ENCODE assay signal across 1 cellular context in the genomic region with DNA sequence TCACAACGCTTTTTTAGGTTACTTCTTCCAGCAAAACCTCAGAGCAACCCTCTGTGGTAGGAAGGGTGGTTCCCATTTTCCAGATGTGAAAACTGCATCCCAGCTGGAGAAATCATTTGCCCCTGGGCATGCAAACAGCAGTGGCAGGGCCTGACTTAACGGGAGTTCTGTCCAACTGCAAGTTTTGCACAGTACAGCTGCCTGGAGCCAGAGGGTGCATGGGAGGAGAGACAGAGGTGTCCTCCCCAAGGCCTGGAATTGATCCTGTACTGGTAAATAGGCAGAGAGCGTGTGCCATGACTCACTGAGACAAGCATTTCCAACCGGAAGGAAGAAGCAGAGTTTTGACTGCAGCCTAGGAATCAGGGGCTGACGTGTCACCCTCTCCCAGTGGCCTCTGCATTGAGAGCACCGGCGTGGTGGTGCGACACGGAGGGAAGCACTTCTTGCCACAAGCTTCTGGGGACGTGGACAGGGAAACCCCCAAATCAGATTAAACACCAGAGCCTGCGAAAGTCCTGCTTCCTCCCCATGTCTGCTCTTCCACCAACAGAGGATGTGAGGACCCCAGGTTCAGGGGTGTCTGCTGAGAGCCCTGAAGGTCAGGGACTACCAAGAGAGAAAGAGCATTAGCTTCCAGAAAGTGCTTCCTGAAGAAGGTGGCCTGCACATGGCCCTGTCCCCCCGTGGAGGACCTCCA.
TF ChIP-seq lines count a peak whose summit lies in the region.

No MANE protein-coding gene starts in this region.

TF ChIP-seq in HepG2, 621 proteins besides CTCF, POLR2A, EP300 and RAD21 (continued from another document and continues in another):
- TF ChIP-seq, protein P1, sequence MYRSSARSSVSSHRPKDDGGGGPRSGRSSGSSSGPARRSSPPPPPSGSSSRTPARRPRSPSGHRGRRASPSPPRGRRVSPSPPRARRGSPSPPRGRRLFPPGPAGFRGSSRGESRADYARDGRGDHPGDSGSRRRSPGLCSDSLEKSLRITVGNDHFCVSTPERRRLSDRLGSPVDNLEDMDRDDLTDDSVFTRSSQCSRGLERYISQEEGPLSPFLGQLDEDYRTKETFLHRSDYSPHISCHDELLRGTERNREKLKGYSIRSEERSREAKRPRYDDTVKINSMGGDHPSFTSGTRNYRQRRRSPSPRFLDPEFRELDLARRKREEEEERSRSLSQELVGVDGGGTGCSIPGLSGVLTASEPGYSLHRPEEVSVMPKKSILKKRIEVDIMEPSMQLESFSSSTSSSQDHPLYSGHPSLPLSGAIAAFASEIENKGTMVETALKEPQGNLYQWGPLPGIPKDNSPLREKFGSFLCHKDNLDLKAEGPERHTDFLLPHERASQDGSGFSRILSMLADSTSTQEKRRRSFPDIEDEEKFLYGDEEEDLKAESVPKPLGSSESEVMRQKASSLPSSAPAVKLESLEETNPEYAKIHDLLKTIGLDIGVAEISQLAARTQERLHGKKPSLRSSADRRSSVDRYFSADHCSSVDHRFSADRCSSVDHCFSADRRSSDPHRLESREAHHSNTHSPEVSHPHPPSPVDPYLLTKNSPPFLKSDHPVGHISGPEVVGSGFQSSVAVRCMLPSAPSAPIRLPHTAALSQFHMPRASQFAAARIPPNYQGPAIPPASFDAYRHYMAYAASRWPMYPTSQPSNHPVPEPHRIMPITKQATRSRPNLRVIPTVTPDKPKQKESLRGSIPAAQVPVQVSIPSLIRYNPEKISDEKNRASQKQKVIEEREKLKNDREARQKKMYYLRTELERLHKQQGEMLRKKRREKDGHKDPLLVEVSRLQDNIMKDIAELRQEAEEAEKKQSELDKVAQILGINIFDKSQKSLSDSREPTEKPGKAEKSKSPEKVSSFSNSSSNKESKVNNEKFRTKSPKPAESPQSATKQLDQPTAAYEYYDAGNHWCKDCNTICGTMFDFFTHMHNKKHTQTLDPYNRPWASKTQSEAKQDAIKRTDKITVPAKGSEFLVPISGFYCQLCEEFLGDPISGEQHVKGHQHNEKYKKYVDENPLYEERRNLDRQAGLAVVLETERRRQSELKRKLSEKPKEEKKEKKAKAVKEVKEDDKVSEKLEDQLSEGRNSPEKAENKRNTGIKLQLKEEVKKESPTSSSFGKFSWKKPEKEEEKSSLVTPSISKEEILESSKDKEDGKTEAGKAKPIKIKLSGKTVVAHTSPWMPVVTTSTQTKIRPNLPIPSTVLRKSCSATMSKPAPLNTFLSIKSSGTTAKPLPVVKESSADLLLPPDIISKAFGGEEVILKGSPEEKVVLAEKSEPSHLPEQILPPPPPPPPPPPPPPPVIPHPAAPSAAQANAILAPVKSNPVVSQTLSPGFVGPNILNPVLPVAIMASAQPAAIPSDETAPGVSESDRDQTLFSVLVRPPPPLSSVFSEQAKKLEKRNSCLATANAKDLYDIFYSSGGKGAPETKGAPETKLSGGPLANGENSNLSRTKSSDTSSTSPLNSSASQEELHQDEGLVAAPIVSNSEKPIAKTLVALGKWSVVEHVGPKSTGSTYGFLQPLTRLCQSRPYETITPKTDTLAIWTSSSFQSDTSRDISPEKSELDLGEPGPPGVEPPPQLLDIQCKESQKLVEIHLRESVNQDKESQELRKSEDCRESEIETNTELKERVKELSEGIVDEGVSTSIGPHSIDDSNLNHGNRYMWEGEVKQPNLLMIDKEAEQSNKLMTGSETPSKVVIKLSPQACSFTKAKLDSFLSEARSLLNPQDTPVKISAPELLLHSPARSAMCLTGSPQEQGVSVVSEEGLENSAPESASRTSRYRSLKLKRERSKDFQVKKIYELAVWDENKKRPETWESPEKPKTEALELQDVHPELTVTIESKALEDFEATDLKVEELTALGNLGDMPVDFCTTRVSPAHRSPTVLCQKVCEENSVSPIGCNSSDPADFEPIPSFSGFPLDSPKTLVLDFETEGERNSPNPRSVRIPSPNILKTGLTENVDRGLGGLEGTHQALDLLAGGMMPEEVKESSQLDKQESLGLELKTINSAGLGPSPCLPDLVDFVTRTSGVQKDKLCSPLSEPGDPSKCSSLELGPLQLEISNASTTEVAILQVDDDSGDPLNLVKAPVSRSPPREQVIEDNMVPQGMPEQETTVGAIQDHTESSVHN (CRISPR knock-in tag; IDR thresholded peaks at IDR 0.05), result no peak
- TF ChIP-seq, protein P2, sequence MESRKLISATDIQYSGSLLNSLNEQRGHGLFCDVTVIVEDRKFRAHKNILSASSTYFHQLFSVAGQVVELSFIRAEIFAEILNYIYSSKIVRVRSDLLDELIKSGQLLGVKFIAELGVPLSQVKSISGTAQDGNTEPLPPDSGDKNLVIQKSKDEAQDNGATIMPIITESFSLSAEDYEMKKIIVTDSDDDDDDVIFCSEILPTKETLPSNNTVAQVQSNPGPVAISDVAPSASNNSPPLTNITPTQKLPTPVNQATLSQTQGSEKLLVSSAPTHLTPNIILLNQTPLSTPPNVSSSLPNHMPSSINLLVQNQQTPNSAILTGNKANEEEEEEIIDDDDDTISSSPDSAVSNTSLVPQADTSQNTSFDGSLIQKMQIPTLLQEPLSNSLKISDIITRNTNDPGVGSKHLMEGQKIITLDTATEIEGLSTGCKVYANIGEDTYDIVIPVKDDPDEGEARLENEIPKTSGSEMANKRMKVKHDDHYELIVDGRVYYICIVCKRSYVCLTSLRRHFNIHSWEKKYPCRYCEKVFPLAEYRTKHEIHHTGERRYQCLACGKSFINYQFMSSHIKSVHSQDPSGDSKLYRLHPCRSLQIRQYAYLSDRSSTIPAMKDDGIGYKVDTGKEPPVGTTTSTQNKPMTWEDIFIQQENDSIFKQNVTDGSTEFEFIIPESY (CRISPR knock-in tag; IDR thresholded peaks at IDR 0.05), result no peak; the same call in 1 of the 2 replicates
- TF ChIP-seq SIN3A (IDR thresholded peaks at IDR 0.05; ENCODE audit: borderline replicate concordance, low read depth, low read length) (no peak), ZBTB1 (CRISPR knock-in tag; IDR thresholded peaks at IDR 0.05; ENCODE audit: borderline replicate concordance) (no peak), KAT8 (CRISPR knock-in tag; IDR thresholded peaks at IDR 0.05) (peak; percentile 55; the same call in 1 of the 2 replicates), PHF8 (CRISPR knock-in tag; IDR thresholded peaks at IDR 0.05) (no peak), GATAD1 (CRISPR knock-in tag; IDR thresholded peaks at IDR 0.05) (0 out of 2 replicates have a peak, but pooled peaks have one; percentile 38), ZNF816 (CRISPR knock-in tag; IDR thresholded peaks at IDR 0.05; ENCODE audit: borderline replicate concordance) (no peak), GABPB1 (CRISPR knock-in tag; IDR thresholded peaks at IDR 0.05) (peak; percentile 71), ZNF143 (CRISPR knock-in tag; IDR thresholded peaks at IDR 0.05) (0 out of 2 replicates have a peak, but pooled peaks have one; percentile 32), ZNF569 (CRISPR knock-in tag; IDR thresholded peaks at IDR 0.05; ENCODE audit: borderline replicate concordance) (no peak), ZNF501 (CRISPR knock-in tag; IDR thresholded peaks at IDR 0.05) (no peak), TEAD3 (CRISPR knock-in tag; optimal IDR thresholded peaks at IDR 0.05; ENCODE audit: borderline replicate concordance) (peak; percentile 80), RCOR2 (CRISPR knock-in tag; IDR thresholded peaks at IDR 0.05) (no peak), MEF2D (CRISPR knock-in tag; IDR thresholded peaks at IDR 0.05) (no peak), ZNF678 (CRISPR knock-in tag; IDR thresholded peaks at IDR 0.05) (no peak), ZFP36L2 (CRISPR knock-in tag; IDR thresholded peaks at IDR 0.05) (no peak), ZNF12 (CRISPR knock-in tag; IDR thresholded peaks at IDR 0.05) (peak; percentile 51; the same call in 1 of the 2 replicates), ZFAT (CRISPR knock-in tag; conservative IDR thresholded peaks at IDR 0.05) (no peak), ARID2 (CRISPR knock-in tag; IDR thresholded peaks at IDR 0.05; ENCODE audit: borderline replicate concordance) (no peak), NR2C2 (CRISPR knock-in tag; IDR thresholded peaks at IDR 0.05; ENCODE audit: borderline replicate concordance) (no peak), ZNF496 (CRISPR knock-in tag; IDR thresholded peaks at IDR 0.05; ENCODE audit: insufficient replicate concordance) (no peak), ZNF547 (CRISPR knock-in tag; IDR thresholded peaks at IDR 0.05) (no peak), JARID2 (CRISPR knock-in tag; IDR thresholded peaks at IDR 0.05; ENCODE audit: insufficient replicate concordance) (no peak), ZNF382 (CRISPR knock-in tag; IDR thresholded peaks at IDR 0.05; ENCODE audit: borderline replicate concordance) (no peak), GLI4 (CRISPR knock-in tag; IDR thresholded peaks at IDR 0.05; ENCODE audit: borderline replicate concordance) (no peak), NAIF1 (CRISPR knock-in tag; IDR thresholded peaks at IDR 0.05; ENCODE audit: borderline replicate concordance) (no peak), MYNN (CRISPR knock-in tag; IDR thresholded peaks at IDR 0.05; ENCODE audit: low read depth) (0 out of 2 replicates have a peak, but pooled peaks have one; percentile 32), ZBTB21 (CRISPR knock-in tag; IDR thresholded peaks at IDR 0.05) (peak; percentile 44; the same call in 1 of the 2 replicates), ZNF317 (CRISPR knock-in tag; IDR thresholded peaks at IDR 0.05) (0 out of 2 replicates have a peak, but pooled peaks have one; percentile 22), ZNF766 (CRISPR knock-in tag; IDR thresholded peaks at IDR 0.05; ENCODE audit: borderline replicate concordance) (no peak)
- TF ChIP-seq, protein P3, sequence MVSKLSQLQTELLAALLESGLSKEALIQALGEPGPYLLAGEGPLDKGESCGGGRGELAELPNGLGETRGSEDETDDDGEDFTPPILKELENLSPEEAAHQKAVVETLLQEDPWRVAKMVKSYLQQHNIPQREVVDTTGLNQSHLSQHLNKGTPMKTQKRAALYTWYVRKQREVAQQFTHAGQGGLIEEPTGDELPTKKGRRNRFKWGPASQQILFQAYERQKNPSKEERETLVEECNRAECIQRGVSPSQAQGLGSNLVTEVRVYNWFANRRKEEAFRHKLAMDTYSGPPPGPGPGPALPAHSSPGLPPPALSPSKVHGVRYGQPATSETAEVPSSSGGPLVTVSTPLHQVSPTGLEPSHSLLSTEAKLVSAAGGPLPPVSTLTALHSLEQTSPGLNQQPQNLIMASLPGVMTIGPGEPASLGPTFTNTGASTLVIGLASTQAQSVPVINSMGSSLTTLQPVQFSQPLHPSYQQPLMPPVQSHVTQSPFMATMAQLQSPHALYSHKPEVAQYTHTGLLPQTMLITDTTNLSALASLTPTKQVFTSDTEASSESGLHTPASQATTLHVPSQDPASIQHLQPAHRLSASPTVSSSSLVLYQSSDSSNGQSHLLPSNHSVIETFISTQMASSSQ (IDR thresholded peaks at IDR 0.05; ENCODE audit: low read depth), result no peak
- TF ChIP-seq, protein P3 (CRISPR knock-in tag; IDR thresholded peaks at IDR 0.05; ENCODE audit: borderline replicate concordance), result no peak
- TF ChIP-seq, protein P4, sequence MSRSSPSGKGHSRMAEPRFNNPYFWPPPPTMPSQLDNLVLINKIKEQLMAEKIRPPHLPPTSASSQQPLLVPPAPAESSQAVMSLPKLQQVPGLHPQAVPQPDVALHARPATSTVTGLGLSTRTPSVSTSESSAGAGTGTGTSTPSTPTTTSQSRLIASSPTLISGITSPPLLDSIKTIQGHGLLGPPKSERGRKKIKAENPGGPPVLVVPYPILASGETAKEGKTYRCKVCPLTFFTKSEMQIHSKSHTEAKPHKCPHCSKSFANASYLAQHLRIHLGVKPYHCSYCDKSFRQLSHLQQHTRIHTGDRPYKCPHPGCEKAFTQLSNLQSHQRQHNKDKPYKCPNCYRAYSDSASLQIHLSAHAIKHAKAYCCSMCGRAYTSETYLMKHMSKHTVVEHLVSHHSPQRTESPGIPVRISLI (CRISPR knock-in tag; IDR thresholded peaks at IDR 0.05; ENCODE audit: borderline replicate concordance), result no peak
- TF ChIP-seq, protein P5, sequence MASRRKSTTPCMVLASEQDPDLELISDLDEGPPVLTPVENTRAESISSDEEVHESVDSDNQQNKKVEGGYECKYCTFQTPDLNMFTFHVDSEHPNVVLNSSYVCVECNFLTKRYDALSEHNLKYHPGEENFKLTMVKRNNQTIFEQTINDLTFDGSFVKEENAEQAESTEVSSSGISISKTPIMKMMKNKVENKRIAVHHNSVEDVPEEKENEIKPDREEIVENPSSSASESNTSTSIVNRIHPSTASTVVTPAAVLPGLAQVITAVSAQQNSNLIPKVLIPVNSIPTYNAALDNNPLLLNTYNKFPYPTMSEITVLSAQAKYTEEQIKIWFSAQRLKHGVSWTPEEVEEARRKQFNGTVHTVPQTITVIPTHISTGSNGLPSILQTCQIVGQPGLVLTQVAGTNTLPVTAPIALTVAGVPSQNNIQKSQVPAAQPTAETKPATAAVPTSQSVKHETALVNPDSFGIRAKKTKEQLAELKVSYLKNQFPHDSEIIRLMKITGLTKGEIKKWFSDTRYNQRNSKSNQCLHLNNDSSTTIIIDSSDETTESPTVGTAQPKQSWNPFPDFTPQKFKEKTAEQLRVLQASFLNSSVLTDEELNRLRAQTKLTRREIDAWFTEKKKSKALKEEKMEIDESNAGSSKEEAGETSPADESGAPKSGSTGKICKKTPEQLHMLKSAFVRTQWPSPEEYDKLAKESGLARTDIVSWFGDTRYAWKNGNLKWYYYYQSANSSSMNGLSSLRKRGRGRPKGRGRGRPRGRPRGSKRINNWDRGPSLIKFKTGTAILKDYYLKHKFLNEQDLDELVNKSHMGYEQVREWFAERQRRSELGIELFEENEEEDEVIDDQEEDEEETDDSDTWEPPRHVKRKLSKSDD (CRISPR knock-in tag; IDR thresholded peaks at IDR 0.05; ENCODE audit: low read depth), result no peak
- TF ChIP-seq, protein P6, sequence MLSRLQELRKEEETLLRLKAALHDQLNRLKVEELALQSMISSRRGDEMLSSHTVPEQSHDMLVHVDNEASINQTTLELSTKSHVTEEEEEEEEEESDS (CRISPR knock-in tag; IDR thresholded peaks at IDR 0.05; ENCODE audit: borderline replicate concordance), result no peak
- TF ChIP-seq, protein P7, sequence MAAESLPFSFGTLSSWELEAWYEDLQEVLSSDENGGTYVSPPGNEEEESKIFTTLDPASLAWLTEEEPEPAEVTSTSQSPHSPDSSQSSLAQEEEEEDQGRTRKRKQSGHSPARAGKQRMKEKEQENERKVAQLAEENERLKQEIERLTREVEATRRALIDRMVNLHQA (CRISPR knock-in tag; IDR thresholded peaks at IDR 0.05), result no peak
